Comparison of ENCODE assay signal across 31 cellular contexts in genomic region chr5:11110128-11110527, GRCh38.
DNase-seq lines count a peak whose midpoint lies in the region; ATAC-seq, FAIRE-seq and TF ChIP-seq lines count a peak whose summit lies in the region.
"Had no signal": no experiment of that assay in that cellular context is flagged by ENCODE, and none has a peak within 500 bp of the region (broad histone marks: within the 10 kb centered on the region; RNA-seq: fewer than 3 reads in every experiment).

No MANE protein-coding gene starts in this region.

- H3K4me1 ChIP-seq in H9 (ENCODE audit: insufficient read depth, low read length): no peaks in the 10 kb centered on the region
- no peaks in the 10 kb centered on the region for H3K4me1 ChIP-seq in PC-3 (ENCODE audit: insufficient read depth, low read length)
- H3K4me1 ChIP-seq in kidney (ENCODE audit: control insufficient read depth in 1 of 2, insufficient read depth in 1 of 2, low read depth in 1 of 2, low read length in 2 of 2): no peaks in the 10 kb centered on the region
- no peaks in the 10 kb centered on the region for H3K4me1 ChIP-seq in Peyer's patch
- H3K4me1 ChIP-seq: A549, ascending aorta, transverse colon had no signal

- no peaks in the 10 kb centered on the region for H4K20me1 ChIP-seq in H9 (ENCODE audit: control insufficient read depth, insufficient read depth, insufficient read length)
- H4K20me1 ChIP-seq in PC-3 (ENCODE audit: low read length): no peaks in the 10 kb centered on the region

- H3K9ac ChIP-seq in H9 (ENCODE audit: extremely low read depth, insufficient read length, low read length) (no peak overlapping the region), PC-3 (ENCODE audit: low read length) (no peak overlapping the region), kidney (ENCODE audit: low read length in 2 of 2) (no peak overlapping the region)

- no peaks in the 10 kb centered on the region for H3K23me2 ChIP-seq in H9 (ENCODE audit: insufficient read length, low read depth, low read length, poor library complexity, severe bottlenecking)

- no CpG with 5 or more reads among the region's 6 CpGs for WGBS in H9 (ENCODE audit: extremely low coverage, insufficient read length, low lambda C conversion rate)

- ATAC-seq in Right ventricle myocardium superior (ENCODE audit: poor library complexity): peak; percentile 38
- no peak for ATAC-seq in left cardiac atrium
- ATAC-seq in PC-3: no peak
- ATAC-seq: A549; stimulated activated memory B cell treated with anti-CD40 and anti-IgM and Interleukin-4, amounts not matched to agents 10 μg/mL and 1 μg/mL and 100 μg/mL, for 72 hours; T-cell had no signal

- H3K27me3 ChIP-seq in H9 (ENCODE audit: insufficient read depth, low read length): no peaks in the 10 kb centered on the region
- H3K27me3 ChIP-seq in PC-3 (ENCODE audit: low read length): no peaks in the 10 kb centered on the region
- H3K27me3 ChIP-seq in Peyer's patch: no peaks in the 10 kb centered on the region
- H3K27me3 ChIP-seq: ascending aorta, transverse colon had no signal

- H4K91ac ChIP-seq in H9 (ENCODE audit: insufficient read length, low read depth, low read length): no peak overlapping the region

- no peak overlapping the region for H2BK5ac ChIP-seq in H9 (ENCODE audit: insufficient read length, low read length)

- H2BK20ac ChIP-seq in H9 (ENCODE audit: low read depth, low read length, poor library complexity, severe bottlenecking): no peak overlapping the region

- peaks cover 0 to 8% (median 0%) of the 10 kb centered on the region in 3 experiments; a peak in 3 of 7 replicates for H3K36me3 Mint-ChIP-seq in H9 (ENCODE audit: insufficient read depth in 1 of 3, low read depth in 3 of 3)
- H3K36me3 Mint-ChIP-seq: activated naive CD8-positive, alpha-beta T cell treated with anti-CD3 and anti-CD28 coated beads, Interleukin-2, amount 10 ng/mL, durations not matched to agents 7 days and 5 days; CD4-positive, alpha-beta memory T cell; stimulated activated memory B cell treated with anti-CD40 and anti-IgM and Interleukin-4, amounts not matched to agents 10 μg/mL and 1 μg/mL and 100 μg/mL, for 72 hours; T-cell had no signal

- POLR2A ChIA-PET in PC-3 (lab: Charles Lee; ENCODE audit: unreplicated experiment): no interaction called here

- peak overlapping the region in 1 of 3 experiments; percentile 36; a peak in 2 of 7 replicates for H3K27ac Mint-ChIP-seq in H9
- H3K27ac Mint-ChIP-seq: activated naive CD8-positive, alpha-beta T cell treated with anti-CD3 and anti-CD28 coated beads, Interleukin-2, amount 10 ng/mL, durations not matched to agents 7 days and 5 days; activated T-cell treated with anti-CD3 and anti-CD28 coated beads, Interleukin-2, amount 50 U/mL, for 24 hours; CD4-positive, alpha-beta memory T cell; nephron; stimulated activated memory B cell treated with anti-CD40 and anti-IgM and Interleukin-4, amounts not matched to agents 10 μg/mL and 1 μg/mL and 100 μg/mL, for 72 hours; T-cell had no signal

- H2BK12ac ChIP-seq in H9 (ENCODE audit: insufficient read length, low read depth, low read length): no peak overlapping the region

- no peak for FAIRE-seq in kidney (lab: Jason Lieb, UNC)
- FAIRE-seq: A549, GM12892 had no signal

- H4K8ac ChIP-seq in H9 (replicated peaks; ENCODE audit: insufficient read length, low read depth, low read length): no peak overlapping the region

- H3K4me3 Mint-ChIP-seq in H9: no peak overlapping the region
- H3K4me3 Mint-ChIP-seq: activated naive CD8-positive, alpha-beta T cell treated with anti-CD3 and anti-CD28 coated beads, Interleukin-2, amount 10 ng/mL, durations not matched to agents 7 days and 5 days; activated T-cell treated with anti-CD3 and anti-CD28 coated beads, Interleukin-2, amount 50 U/mL, for 24 hours; CD4-positive, alpha-beta memory T cell; IgD-negative memory B cell; nephron; stimulated activated memory B cell treated with anti-CD40 and anti-IgM and Interleukin-4, amounts not matched to agents 10 μg/mL and 1 μg/mL and 100 μg/mL, for 72 hours; T-cell had no signal

- TF ChIP-seq CTCF in H9 (conservative IDR thresholded peaks at IDR 0.05) (peak; percentile 35; the same call in 2 of the 3 replicates), PC-3 (conservative IDR thresholded peaks at IDR 0.05; ENCODE audit: low read depth, low read length) (peak; percentile 52), kidney (IDR thresholded peaks at IDR 0.05; ENCODE audit: borderline replicate concordance, extremely low read depth, insufficient read depth) (peak; percentile 10), Peyer's patch (IDR thresholded peaks at IDR 0.05) (no peak)

- H2AFZ ChIP-seq in H9 (ENCODE audit: low read length): no peak overlapping the region
- H2AFZ ChIP-seq in PC-3 (ENCODE audit: low read length): no peak overlapping the region

- no peaks in the 10 kb centered on the region for H3K9me2 ChIP-seq in PC-3 (replicated peaks; ENCODE audit: low read length)

- H3K36me3 ChIP-seq in PC-3 (ENCODE audit: low read depth, low read length) (no peaks in the 10 kb centered on the region), kidney (ENCODE audit: control insufficient read depth in 1 of 2, insufficient read depth in 2 of 2, low read length in 2 of 2) (no peaks in the 10 kb centered on the region), Peyer's patch (no peaks in the 10 kb centered on the region)
- H3K36me3 ChIP-seq: ascending aorta, transverse colon had no signal

- no peak overlapping the region for H3K14ac ChIP-seq in H9 (ENCODE audit: insufficient read depth, low read length)

- no TSS peak for BruUV-seq in PC-3 (replicated peaks; lab: Mats Ljungman, UMichigan)

- intact Hi-C loops in Right ventricle myocardium superior (cut with DNase I) (loop anchor here (10.0 kb wide), 1 partner anchor 245 kb away; no protein-coding TSS in a partner anchor), left cardiac atrium (cut with DNase I) (no loop called here), PC-3 (cut with micrococcal nuclease) (loop anchor here (1.0 kb wide), 1 partner anchor 415 kb away; no protein-coding TSS in a partner anchor), kidney (cut with DNase I) (no loop called here)

- no peak overlapping the region for H2BK120ac ChIP-seq in H9 (ENCODE audit: low read depth, low read length, poor library complexity, severe bottlenecking)

- H3K9me3 ChIP-seq in H9 (ENCODE audit: control insufficient read depth, low read depth, low read length) (no peaks in the 10 kb centered on the region), PC-3 (ENCODE audit: low read length) (no peaks in the 10 kb centered on the region), kidney (ENCODE audit: control insufficient read depth in 1 of 2, low read length in 2 of 2) (no peaks in the 10 kb centered on the region), Peyer's patch (no peaks in the 10 kb centered on the region)
- H3K9me3 ChIP-seq: A549, ascending aorta, transverse colon had no signal

- H2BK15ac ChIP-seq in H9 (ENCODE audit: low read depth, low read length): no peak overlapping the region; the same call in 1 of the 2 replicates

- H3K4me3 ChIP-seq in PC-3 (ENCODE audit: low read length) (no peak overlapping the region), kidney (ENCODE audit: low read length in 2 of 2) (no peak overlapping the region), Peyer's patch (no peak overlapping the region)
- H3K4me3 ChIP-seq: A549, ascending aorta, coronary artery, transverse colon had no signal

- no peaks in the 10 kb centered on the region for H3K79me2 ChIP-seq in H9 (ENCODE audit: insufficient read depth, low read length)
- H3K79me2 ChIP-seq in PC-3 (ENCODE audit: low read length): no peaks in the 10 kb centered on the region

- no peaks in the 10 kb centered on the region; the same call in 1 of the 2 replicates for H3K27me3 Mint-ChIP-seq in H9 (ENCODE audit: low read depth)
- H3K27me3 Mint-ChIP-seq: activated T-cell treated with anti-CD3 and anti-CD28 coated beads, Interleukin-2, amount 50 U/mL, for 24 hours; T-cell had no signal

- H2AK5ac ChIP-seq in H9 (ENCODE audit: insufficient read length, low read length): no peak overlapping the region

- peaks cover 6 to 11% of the 10 kb centered on the region in 2 experiments; a peak in 3 of 4 replicates for H3K4me1 Mint-ChIP-seq in H9
- H3K4me1 Mint-ChIP-seq: activated naive CD8-positive, alpha-beta T cell treated with anti-CD3 and anti-CD28 coated beads, Interleukin-2, amount 10 ng/mL, durations not matched to agents 7 days and 5 days; CD4-positive, alpha-beta memory T cell; IgD-negative memory B cell; nephron; stimulated activated memory B cell treated with anti-CD40 and anti-IgM and Interleukin-4, amounts not matched to agents 10 μg/mL and 1 μg/mL and 100 μg/mL, for 72 hours; T-cell had no signal

- no peak overlapping the region for H3T11ph ChIP-seq in H9 (ENCODE audit: low read length)

- DNase-seq in Right ventricle myocardium superior (no peak), left cardiac atrium (no peak), H9 (no peak), PC-3 (peak; percentile 38), kidney (no peak), kidney glomerular epithelial cell (lab: John Stamatoyannopoulos, UW) (no peak), Peyer's patch (no peak), NCI-H128 (lab: John Stamatoyannopoulos, UW; ENCODE audit: unreplicated experiment) (no peak)
- DNase-seq: activated CD4-positive, alpha-beta T cell treated with anti-CD3 and anti-CD28 coated beads, Interleukin-2, amount 50 U/mL, for 1 hour; activated effector memory CD4-positive, alpha-beta T cell treated with anti-CD3 and anti-CD28 coated beads, Interleukin-2, amount 50 U/mL, for 16 hours; activated naive CD8-positive, alpha-beta T cell treated with anti-CD3 and anti-CD28 coated beads, Interleukin-2, amount 10 ng/mL, durations not matched to agents 7 days and 5 days; activated T-cell treated with anti-CD3 and anti-CD28 coated beads, Interleukin-2, amount 50 U/mL, for 24 hours; caudate nucleus; CD4-positive, alpha-beta memory T cell; effector memory CD4-positive, alpha-beta T cell; erythroblast; glutamatergic neuron; islet precursor cell; mammary epithelial cell; NCI-H187 treated with DMSO at 0.1 percent for 48 hours; NCI-H774; RPMI8226; T-cell; transverse colon had no signal

- CTCF ChIA-PET in PC-3 (lab: Charles Lee): no interaction called here

- H3F3A ChIP-seq in PC-3 (ENCODE audit: low read length, unreplicated experiment): no peaks in the 10 kb centered on the region

- no peak overlapping the region for H4K5ac ChIP-seq in H9 (ENCODE audit: insufficient read length, low read depth, low read length)

- no peak for TF ChIP-seq POLR2A in Peyer's patch (IDR thresholded peaks at IDR 0.05)

- no peak overlapping the region for H3K18ac ChIP-seq in H9 (ENCODE audit: insufficient read length, low read depth, low read length)

- H3K23ac ChIP-seq in H9 (ENCODE audit: insufficient read length, low read depth, low read length): no peak overlapping the region

- H3K4ac ChIP-seq in H9 (ENCODE audit: low read depth, low read length): no peak overlapping the region

- H3K79me1 ChIP-seq in H9 (ENCODE audit: insufficient read depth, low read depth, low read length, poor library complexity, severe bottlenecking): no peaks in the 10 kb centered on the region

- peaks cover 0 to 3% of the 10 kb centered on the region in 2 experiments; a peak in 4 of 5 replicates for H3K9me3 Mint-ChIP-seq in H9
- H3K9me3 Mint-ChIP-seq: activated naive CD8-positive, alpha-beta T cell treated with anti-CD3 and anti-CD28 coated beads, Interleukin-2, amount 10 ng/mL, durations not matched to agents 7 days and 5 days; activated T-cell treated with anti-CD3 and anti-CD28 coated beads, Interleukin-2, amount 50 U/mL, for 24 hours; nephron; T-cell had no signal

- no peak overlapping the region for H3K27ac ChIP-seq in H9 (ENCODE audit: insufficient read length, low read depth, low read length)
- H3K27ac ChIP-seq in PC-3 (ENCODE audit: low read length): no peak overlapping the region
- no peak overlapping the region for H3K27ac ChIP-seq in kidney (ENCODE audit: low read depth in 2 of 2, low read length in 2 of 2)
- H3K27ac ChIP-seq in Peyer's patch: no peak overlapping the region
- H3K27ac ChIP-seq: A549, ascending aorta, coronary artery, transverse colon had no signal

- no peak overlapping the region for H3K4me2 ChIP-seq in H9 (ENCODE audit: insufficient read depth, insufficient read length, low read length)
- H3K4me2 ChIP-seq in PC-3 (ENCODE audit: low read length): no peak overlapping the region
- H3K4me2 ChIP-seq: A549 had no signal

- no peak overlapping the region for H3K56ac ChIP-seq in H9 (ENCODE audit: insufficient read length, low read depth, low read length)

Comparison
In these comparisons a context has a peak if more than half of its experiments do, and no peak if none do; other contexts are left out.
1. intact Hi-C loops: an anchor here in Right ventricle myocardium superior (10.0 kb wide) and PC-3 (1.0 kb wide); none called in left cardiac atrium and kidney.
2. CTCF ChIP-seq: peak in H9 (single experiment), PC-3 (single experiment) and kidney (single experiment); none in Peyer's patch (0 of 6).